ENCODE assay signal across 23 cellular contexts in genomic region chr9:78879324-78880100, GRCh38.
DNase-seq lines count a peak whose midpoint lies in the region; ATAC-seq, FAIRE-seq and TF ChIP-seq lines count a peak whose summit lies in the region.
"Had no signal": no experiment of that assay in that cellular context is flagged by ENCODE, and none has a peak within 500 bp of the region (broad histone marks: within the 10 kb centered on the region; RNA-seq: fewer than 3 reads in every experiment).

No MANE protein-coding gene starts in this region.

- FAIRE-seq in astrocyte (lab: Jason Lieb, UNC): peak; percentile 34
- FAIRE-seq: GM12892, GM18507, H1 had no signal

- H2AFZ ChIP-seq in IMR-90 (replicated peaks; ENCODE audit: low read length, poor library complexity) (no peak overlapping the region), astrocyte (ENCODE audit: low read depth, low read length) (no peak overlapping the region)

- H3K36me3 ChIP-seq in IMR-90 (ENCODE audit: control insufficient read depth, insufficient read depth, low read length) (no peaks in the 10 kb centered on the region), astrocyte (ENCODE audit: insufficient read depth, low read length) (no peaks in the 10 kb centered on the region)
- H3K36me3 ChIP-seq: Peyer's patch had no signal

- H2AK9ac ChIP-seq in IMR-90 (replicated peaks; ENCODE audit: low read depth, low read length, poor library complexity): no peak overlapping the region

- H3K4me2 ChIP-seq in IMR-90 (ENCODE audit: low read depth, low read length) (peak overlapping the region; percentile 49; the same call in 1 of the 2 replicates), astrocyte (ENCODE audit: low read length) (no peak overlapping the region)

- intact Hi-C loops in IMR-90 (cut with micrococcal nuclease): no loop called here
- intact Hi-C loops in posterior vena cava (cut with DNase I): no loop called here

- in situ Hi-C loops in IMR-90 (cut with MboI; ENCODE audit: low sequenced_read_pairs): no loop called here

- H3K27ac ChIP-seq in IMR-90 (ENCODE audit: insufficient read depth, low read length) (no peak overlapping the region), astrocyte (ENCODE audit: low read depth, low read length) (no peak overlapping the region)
- H3K27ac ChIP-seq: C4-2B, Peyer's patch had no signal

- CTCF ChIA-PET in IMR-90 (lab: Yijun Ruan, JAX): no interaction called here

- H3K79me1 ChIP-seq in IMR-90 (ENCODE audit: low read depth in 1 of 2, low read length in 2 of 2): no peaks in the 10 kb centered on the region

- no peak overlapping the region for H3K23ac ChIP-seq in IMR-90 (ENCODE audit: low read depth, low read length)

- no peaks in the 10 kb centered on the region for H3K9me1 ChIP-seq in IMR-90 (ENCODE audit: insufficient read depth, low read length)

- H3K4me3 ChIP-seq in IMR-90 (ENCODE audit: insufficient read depth, low read depth, low read length): no peak overlapping the region
- no peak overlapping the region for H3K4me3 ChIP-seq in astrocyte (ENCODE audit: insufficient read depth, low read depth, low read length)
- H3K4me3 ChIP-seq in retinal pigment epithelial cell (ENCODE audit: low read length): no peak overlapping the region
- H3K4me3 ChIP-seq: Peyer's patch had no signal

- H3K9me3 ChIP-seq in IMR-90 (ENCODE audit: control insufficient read depth, insufficient read depth, low read length) (no peaks in the 10 kb centered on the region), astrocyte (ENCODE audit: insufficient read depth, low read depth, low read length) (no peaks in the 10 kb centered on the region)
- H3K9me3 ChIP-seq: Peyer's patch had no signal

- no peak overlapping the region for H3K27ac Mint-ChIP-seq in astrocyte (ENCODE audit: unreplicated experiment)
- no peak overlapping the region for H3K27ac Mint-ChIP-seq in glutamatergic neuron (ENCODE audit: unreplicated experiment)
- H3K27ac Mint-ChIP-seq: CD8-positive, alpha-beta memory T cell had no signal

- no peak for TF ChIP-seq POLR2A in IMR-90 (IDR thresholded peaks at IDR 0.05; ENCODE audit: low read depth, low read length)
- TF ChIP-seq POLR2A in erythroblast (IDR thresholded peaks at IDR 0.05; ENCODE audit: low read length): no peak

- H4K8ac ChIP-seq in IMR-90 (ENCODE audit: low read depth in 2 of 2, low read length in 2 of 2): peak overlapping the region in 1 of 2 experiments; percentile 30; a peak in 1 of 4 replicates

- H3K36me3 Mint-ChIP-seq in astrocyte (ENCODE audit: low read depth, unreplicated experiment) (no peaks in the 10 kb centered on the region), glutamatergic neuron (ENCODE audit: unreplicated experiment) (no peaks in the 10 kb centered on the region)
- H3K36me3 Mint-ChIP-seq: CD8-positive, alpha-beta memory T cell had no signal

- H2AK5ac ChIP-seq in IMR-90 (ENCODE audit: low read depth, low read length): no peak overlapping the region

- DNase-seq in EL: peak; percentile 27
- no peak for DNase-seq in IMR-90
- no peak for DNase-seq in astrocyte (ENCODE audit: low read depth)
- DNase-seq in retinal pigment epithelial cell (ENCODE audit: low read depth): peak; percentile 48
- no peak for DNase-seq in activated CD4-positive, alpha-beta T cell treated with anti-CD3 and anti-CD28 coated beads, Interleukin-2, amount 50 U/mL, for 1 hour
- no peak for DNase-seq in posterior vena cava (ENCODE audit: low spot score)
- DNase-seq in glutamatergic neuron: no peak
- no peak for DNase-seq in erythroblast (lab: John Stamatoyannopoulos, UW)
- DNase-seq: Calu3; CD8-positive, alpha-beta memory T cell; NCI-H1092 treated with DMSO at 0.1 percent for 48 hours; NCI-H1436 treated with DMSO at 0.1 percent for 48 hours; NCI-H2029; NCI-H226; NCI-H510A treated with DMSO at 0.1 percent for 48 hours; NCI-H774; Peyer's patch; SW 1271; T-helper 2 cell had no signal

- H2BK15ac ChIP-seq in IMR-90 (ENCODE audit: low read depth, low read length): no peak overlapping the region

- dilution Hi-C loops in IMR-90 (cut with HindIII; ENCODE audit: low sequenced_read_pairs, unreplicated experiment): no loop called here

- H3K9me3 Mint-ChIP-seq in astrocyte (ENCODE audit: unreplicated experiment) (no peaks in the 10 kb centered on the region), glutamatergic neuron (ENCODE audit: unreplicated experiment) (no peaks in the 10 kb centered on the region)

- H3K27me3 Mint-ChIP-seq in astrocyte (ENCODE audit: low read depth, unreplicated experiment) (no peaks in the 10 kb centered on the region), glutamatergic neuron (ENCODE audit: unreplicated experiment) (no peaks in the 10 kb centered on the region)
- H3K27me3 Mint-ChIP-seq: CD8-positive, alpha-beta memory T cell had no signal

- H2BK5ac ChIP-seq in IMR-90 (ENCODE audit: low read depth, low read length, poor library complexity, severe bottlenecking): no peak overlapping the region

- H4K20me1 ChIP-seq in IMR-90 (ENCODE audit: insufficient read depth, low read length): no peaks in the 10 kb centered on the region
- H4K20me1 ChIP-seq in astrocyte (ENCODE audit: insufficient read depth, low read length): no peaks in the 10 kb centered on the region

- H3K18ac ChIP-seq in IMR-90 (ENCODE audit: low read depth, low read length): peak overlapping the region; percentile 81; the same call in 1 of the 2 replicates

- H3K79me2 ChIP-seq in astrocyte (ENCODE audit: insufficient read depth, low read length): no peaks in the 10 kb centered on the region

- peak; percentile 53 for ATAC-seq in IMR-90 (ENCODE audit: low read depth)

- peak overlapping the region; percentile 32 for H2BK20ac ChIP-seq in IMR-90 (ENCODE audit: low read depth, low read length)

- no peak for TF ChIP-seq RAD21 in IMR-90 (IDR thresholded peaks at IDR 0.05; ENCODE audit: low read length)

- H3K14ac ChIP-seq in IMR-90 (replicated peaks; ENCODE audit: low read depth, low read length): no peak overlapping the region

- no peaks in the 10 kb centered on the region for H3K27me3 ChIP-seq in IMR-90 (ENCODE audit: control insufficient read depth, insufficient read depth, low read length)
- no peaks in the 10 kb centered on the region for H3K27me3 ChIP-seq in astrocyte (ENCODE audit: insufficient read depth, low read length)
- H3K27me3 ChIP-seq: Peyer's patch had no signal

- no peak overlapping the region for H4K91ac ChIP-seq in IMR-90 (ENCODE audit: insufficient read depth, low read depth, low read length)

- H3K4ac ChIP-seq in IMR-90 (ENCODE audit: low read depth, low read length): no peak overlapping the region

- no TSS peak for BruUV-seq in IMR-90 (replicated peaks; lab: Mats Ljungman, UMichigan)

- H3K9ac ChIP-seq in IMR-90 (ENCODE audit: low read depth, low read length): no peak overlapping the region
- no peak overlapping the region for H3K9ac ChIP-seq in astrocyte (ENCODE audit: low read length)

- no peak overlapping the region for H3K4me3 Mint-ChIP-seq in astrocyte (ENCODE audit: unreplicated experiment)
- H3K4me3 Mint-ChIP-seq in glutamatergic neuron (ENCODE audit: unreplicated experiment): no peak overlapping the region
- H3K4me3 Mint-ChIP-seq: CD8-positive, alpha-beta memory T cell had no signal

- no peak for TF ChIP-seq CTCF in IMR-90 (conservative IDR thresholded peaks at IDR 0.05; ENCODE audit: low read depth, low read length)
- no peak for TF ChIP-seq CTCF in astrocyte (IDR thresholded peaks at IDR 0.05; ENCODE audit: insufficient read depth, low read depth, low read length)
- TF ChIP-seq CTCF in retinal pigment epithelial cell (conservative IDR thresholded peaks at IDR 0.05; ENCODE audit: low read depth, low read length): no peak
- TF ChIP-seq CTCF in glutamatergic neuron (IDR thresholded peaks at IDR 0.05; ENCODE audit: partially characterized antibody, unreplicated experiment): no peak

- H3K4me1 ChIP-seq in IMR-90 (ENCODE audit: control insufficient read depth, insufficient read depth, low read length) (peaks cover 3% of the 10 kb centered on the region; the same call in 1 of the 2 replicates), astrocyte (ENCODE audit: insufficient read depth, low read length) (no peaks in the 10 kb centered on the region)
- H3K4me1 ChIP-seq: Peyer's patch had no signal

- H4K5ac ChIP-seq in IMR-90 (ENCODE audit: low read depth, low read length): peak overlapping the region; percentile 43; the same call in 1 of the 2 replicates

- H2BK120ac ChIP-seq in IMR-90 (ENCODE audit: low read depth, low read length): peak overlapping the region; percentile 47

- peaks cover 6% of the 10 kb centered on the region for H3K4me1 Mint-ChIP-seq in astrocyte (ENCODE audit: low read depth, unreplicated experiment)
- no peaks in the 10 kb centered on the region for H3K4me1 Mint-ChIP-seq in glutamatergic neuron (ENCODE audit: low read depth, unreplicated experiment)
- H3K4me1 Mint-ChIP-seq: CD8-positive, alpha-beta memory T cell had no signal

- 69% methylated on average over 2 of the region's 3 CpGs; no CpG with 5 or more reads in 1 of the 2 experiments for WGBS in IMR-90 (ENCODE audit: extremely low coverage in 2 of 2, insufficient read length in 1 of 2), 2 experiments

- POLR2A ChIA-PET in IMR-90 (lab: Charles Lee; ENCODE audit: unreplicated experiment): no interaction called here

- H3K56ac ChIP-seq in IMR-90 (ENCODE audit: extremely low read depth, insufficient read depth, low read length): no peak overlapping the region

TF ChIP-seq in IMR-90, 13 proteins besides CTCF, POLR2A, EP300 and RAD21:
- TF ChIP-seq RCOR1 (IDR thresholded peaks at IDR 0.05; ENCODE audit: insufficient replicate concordance, low read length) (no peak), CEBPB (IDR thresholded peaks at IDR 0.05; ENCODE audit: low read depth, low read length) (no peak), CHD1 (IDR thresholded peaks at IDR 0.05; ENCODE audit: low read depth, low read length) (no peak), NFE2L2 (IDR thresholded peaks at IDR 0.05; ENCODE audit: low read depth, low read length) (no peak), SMC3 (IDR thresholded peaks at IDR 0.05; ENCODE audit: low read depth, low read length) (no peak), MAFK (IDR thresholded peaks at IDR 0.05; ENCODE audit: low read depth, low read length) (no peak), MXI1 (IDR thresholded peaks at IDR 0.05; ENCODE audit: borderline replicate concordance, low read depth, low read length) (no peak), MAZ (IDR thresholded peaks at IDR 0.05; ENCODE audit: borderline replicate concordance, low read depth, low read length) (no peak)
- TF ChIP-seq, protein P1, sequence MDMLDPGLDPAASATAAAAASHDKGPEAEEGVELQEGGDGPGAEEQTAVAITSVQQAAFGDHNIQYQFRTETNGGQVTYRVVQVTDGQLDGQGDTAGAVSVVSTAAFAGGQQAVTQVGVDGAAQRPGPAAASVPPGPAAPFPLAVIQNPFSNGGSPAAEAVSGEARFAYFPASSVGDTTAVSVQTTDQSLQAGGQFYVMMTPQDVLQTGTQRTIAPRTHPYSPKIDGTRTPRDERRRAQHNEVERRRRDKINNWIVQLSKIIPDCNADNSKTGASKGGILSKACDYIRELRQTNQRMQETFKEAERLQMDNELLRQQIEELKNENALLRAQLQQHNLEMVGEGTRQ (IDR thresholded peaks at IDR 0.05; ENCODE audit: low read depth, low read length): no peak

Comparison
In these comparisons a context has a peak if more than half of its experiments do, and no peak if none do; other contexts are left out.
1. DNase-seq: peak in EL (single experiment) and retinal pigment epithelial cell (single experiment); none in IMR-90 (single experiment), astrocyte (single experiment), activated CD4-positive, alpha-beta T cell treated with anti-CD3 and anti-CD28 coated beads, Interleukin-2, amount 50 U/mL, for 1 hour (single experiment), posterior vena cava (single experiment), glutamatergic neuron (single experiment) and erythroblast (0 of 2).